Comparison of ENCODE assay signal across 9 cellular contexts in the genomic region with DNA sequence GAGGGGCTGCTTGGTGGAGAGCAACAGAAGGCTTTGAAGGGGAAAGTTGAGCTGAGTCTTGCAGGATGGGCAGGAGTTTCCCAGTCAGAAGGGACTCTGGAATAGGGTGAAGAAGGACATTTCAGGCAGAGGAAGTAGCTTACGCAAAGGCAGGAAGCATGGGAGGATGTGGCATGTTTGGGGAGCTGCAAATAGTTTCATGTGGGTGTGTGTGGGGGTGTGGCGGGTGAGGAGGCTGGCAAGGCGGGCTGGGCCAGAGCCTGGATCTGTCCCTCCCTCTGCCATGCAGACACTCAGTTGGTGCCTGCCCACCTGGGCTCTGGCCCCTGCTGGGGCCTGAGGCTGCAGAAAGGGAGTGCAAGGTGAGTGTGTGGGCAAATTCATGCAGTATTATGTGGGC. TPM values are rescaled to one million over a fixed set of nuclear protein-coding genes. Genes with fewer than 3 reads are reported as not detected.
DNase-seq lines count a peak whose midpoint lies in the region; ATAC-seq and TF ChIP-seq lines count a peak whose summit lies in the region.
"Had no signal": no experiment of that assay in that cellular context is flagged by ENCODE, and none has a peak within 500 bp of the region (broad histone marks: within the 10 kb centered on the region; RNA-seq: fewer than 3 reads in every experiment).

No MANE protein-coding gene starts in this region.

- no peaks in the 10 kb centered on the region for H3K36me3 ChIP-seq in hepatocyte (replicated peaks; ENCODE audit: insufficient read depth, low read depth)

- TF ChIP-seq EP300 in Ishikawa (IDR thresholded peaks at IDR 0.05; ENCODE audit: borderline replicate concordance) = no peak

- H3K4me3 Mint-ChIP-seq in activated CD4-positive, alpha-beta memory T cell treated with anti-CD3 and anti-CD28 coated beads, Interleukin-2, amount 10 ng/mL, durations not matched to agents 7 days and 5 days = peak overlapping the region; percentile 66
- H3K4me3 Mint-ChIP-seq in stimulated activated effector memory CD8-positive, alpha-beta T cell treated with anti-CD3 and anti-CD28 coated beads, Interleukin-12 subunit alpha, Interleukin-12 subunit beta, amount 100 ng/mL, for 72 hours = peak overlapping the region; percentile 63
- no peak overlapping the region for H3K4me3 Mint-ChIP-seq in WTC11

- H4K20me1 ChIP-seq in hepatocyte (ENCODE audit: insufficient read depth, poor library complexity, severe bottlenecking) = no peaks in the 10 kb centered on the region

- POLR2A ChIA-PET in activated CD4-positive, alpha-beta memory T cell treated with anti-CD3 and anti-CD28 coated beads, Interleukin-2, amount 10 ng/mL, durations not matched to agents 7 days and 5 days (lab: Charles Lee) = interaction anchor here (1.0 to 4.5 kb wide), 8 partner anchors 11 to 296 kb away, joined by 3 to 140 read pairs (median 7); a partner anchor contains a TSS
- POLR2A ChIA-PET in WTC11 (lab: Charles Lee) = interaction anchor here (1.0 to 2.3 kb wide), 4 partner anchors 9 to 182 kb away, joined by 3 to 11 read pairs (median 5); a partner anchor contains a TSS

- no peak for TF ChIP-seq CTCF in WTC11 (IDR thresholded peaks at IDR 0.05)
- TF ChIP-seq CTCF in hepatocyte (IDR thresholded peaks at IDR 0.05; ENCODE audit: poor library complexity) = no peak

- WGBS in hepatocyte (ENCODE audit: low lambda C conversion rate, missing lambda C conversion rate) = 94% methylated on average over 3 of the region's 3 CpGs

- no peak overlapping the region for H3K4me2 ChIP-seq in hepatocyte

- H3K4me3 ChIP-seq in hepatocyte = no peak overlapping the region

- no peak overlapping the region for H2AFZ ChIP-seq in hepatocyte

- CTCF ChIA-PET in activated CD4-positive, alpha-beta memory T cell treated with anti-CD3 and anti-CD28 coated beads, Interleukin-2, amount 10 ng/mL, durations not matched to agents 7 days and 5 days (lab: Charles Lee) = interaction anchor here (1.0 to 10.3 kb wide), 20 partner anchors 9 to 296 kb away, joined by 3 to 256 read pairs (median 8); a partner anchor contains a TSS
- CTCF ChIA-PET in WTC11 (lab: Charles Lee) = interaction anchor here (0.6 to 2.7 kb wide), 21 partner anchors 9 to 539 kb away, joined by 3 to 110 read pairs (median 9); a partner anchor contains a TSS

- H3K9me3 ChIP-seq in hepatocyte (ENCODE audit: low read depth) = no peaks in the 10 kb centered on the region

- DNase-seq in AG08395 (ENCODE audit: low spot score) = peak; percentile 22
- DNase-seq in activated CD4-positive, alpha-beta memory T cell treated with anti-CD3 and anti-CD28 coated beads, Interleukin-2, amount 10 ng/mL, durations not matched to agents 7 days and 5 days = peak; percentile 79
- peak in 34 of 42 donors; percentile 28 to 81 (median 50) for DNase-seq in head of caudate nucleus
- no peak for DNase-seq in stimulated activated effector memory CD8-positive, alpha-beta T cell treated with anti-CD3 and anti-CD28 coated beads, Interleukin-12 subunit alpha, Interleukin-12 subunit beta, amount 100 ng/mL, for 72 hours (ENCODE audit: low spot score in 2 of 2)
- DNase-seq in WTC11 (ENCODE audit: low spot score) = no peak
- no peak for DNase-seq in hepatocyte (ENCODE audit: low spot score)

- peak overlapping the region; percentile 84 for H3K27ac Mint-ChIP-seq in activated CD4-positive, alpha-beta memory T cell treated with anti-CD3 and anti-CD28 coated beads, Interleukin-2, amount 10 ng/mL, durations not matched to agents 7 days and 5 days
- H3K27ac Mint-ChIP-seq in stimulated activated effector memory CD8-positive, alpha-beta T cell treated with anti-CD3 and anti-CD28 coated beads, Interleukin-12 subunit alpha, Interleukin-12 subunit beta, amount 100 ng/mL, for 72 hours = peak overlapping the region; percentile 93
- H3K27ac Mint-ChIP-seq in WTC11 = no peak overlapping the region; the same call in 1 of the 2 replicates

- intact Hi-C loops in head of caudate nucleus (cut with DNase I) = no loop called here

- H3K27me3 ChIP-seq in hepatocyte = no peaks in the 10 kb centered on the region

- H3K27ac ChIP-seq in hepatocyte = no peak overlapping the region

- peaks cover 4% of the 10 kb centered on the region for H3K4me1 ChIP-seq in hepatocyte (ENCODE audit: insufficient read depth)

- H3K4me1 Mint-ChIP-seq in activated CD4-positive, alpha-beta memory T cell treated with anti-CD3 and anti-CD28 coated beads, Interleukin-2, amount 10 ng/mL, durations not matched to agents 7 days and 5 days = peaks cover 99% of the 10 kb centered on the region
- H3K4me1 Mint-ChIP-seq in stimulated activated effector memory CD8-positive, alpha-beta T cell treated with anti-CD3 and anti-CD28 coated beads, Interleukin-12 subunit alpha, Interleukin-12 subunit beta, amount 100 ng/mL, for 72 hours = peaks cover 90% of the 10 kb centered on the region
- peaks cover 18% of the 10 kb centered on the region for H3K4me1 Mint-ChIP-seq in WTC11

- peaks cover 67% of the 10 kb centered on the region for H3K36me3 Mint-ChIP-seq in activated CD4-positive, alpha-beta memory T cell treated with anti-CD3 and anti-CD28 coated beads, Interleukin-2, amount 10 ng/mL, durations not matched to agents 7 days and 5 days (ENCODE audit: low read depth)
- peaks cover 32% of the 10 kb centered on the region for H3K36me3 Mint-ChIP-seq in stimulated activated effector memory CD8-positive, alpha-beta T cell treated with anti-CD3 and anti-CD28 coated beads, Interleukin-12 subunit alpha, Interleukin-12 subunit beta, amount 100 ng/mL, for 72 hours
- no peaks in the 10 kb centered on the region for H3K36me3 Mint-ChIP-seq in WTC11

- no peaks in the 10 kb centered on the region for H3K9me3 Mint-ChIP-seq in activated CD4-positive, alpha-beta memory T cell treated with anti-CD3 and anti-CD28 coated beads, Interleukin-2, amount 10 ng/mL, durations not matched to agents 7 days and 5 days
- H3K9me3 Mint-ChIP-seq in stimulated activated effector memory CD8-positive, alpha-beta T cell treated with anti-CD3 and anti-CD28 coated beads, Interleukin-12 subunit alpha, Interleukin-12 subunit beta, amount 100 ng/mL, for 72 hours = no peaks in the 10 kb centered on the region
- no peaks in the 10 kb centered on the region for H3K9me3 Mint-ChIP-seq in WTC11

- no peaks in the 10 kb centered on the region for H3K9me2 ChIP-seq in hepatocyte (replicated peaks; ENCODE audit: insufficient read depth)

- TF ChIP-seq RAD21 in Ishikawa (IDR thresholded peaks at IDR 0.05; ENCODE audit: low read depth) = no peak

- ATAC-seq in stimulated activated effector memory CD8-positive, alpha-beta T cell treated with anti-CD3 and anti-CD28 coated beads, Interleukin-12 subunit alpha, Interleukin-12 subunit beta, amount 100 ng/mL, for 72 hours = peak; percentile 47
- no peak for ATAC-seq in GM19023 (IDR thresholded peaks at IDR 0.05; ENCODE audit: unreplicated experiment)
- no peak for ATAC-seq in WTC11

- no peaks in the 10 kb centered on the region for H3K27me3 Mint-ChIP-seq in activated CD4-positive, alpha-beta memory T cell treated with anti-CD3 and anti-CD28 coated beads, Interleukin-2, amount 10 ng/mL, durations not matched to agents 7 days and 5 days
- no peaks in the 10 kb centered on the region for H3K27me3 Mint-ChIP-seq in WTC11 (ENCODE audit: low read depth)

- H3K79me2 ChIP-seq in hepatocyte = peaks cover 2% of the 10 kb centered on the region

TF ChIP-seq in Ishikawa, 13 proteins besides CTCF, POLR2A, EP300 and RAD21:
- TF ChIP-seq TEAD4 (IDR thresholded peaks at IDR 0.05) (peak; percentile 28; the same call in 1 of the 2 replicates), EGR1 (IDR thresholded peaks at IDR 0.05) (0 out of 2 replicates have a peak, but pooled peaks have one; percentile 17), NFIC (IDR thresholded peaks at IDR 0.05) (no peak)
- TF ChIP-seq, protein P1, sequence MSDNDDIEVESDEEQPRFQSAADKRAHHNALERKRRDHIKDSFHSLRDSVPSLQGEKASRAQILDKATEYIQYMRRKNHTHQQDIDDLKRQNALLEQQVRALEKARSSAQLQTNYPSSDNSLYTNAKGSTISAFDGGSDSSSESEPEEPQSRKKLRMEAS (IDR thresholded peaks at IDR 0.05) = no peak
TF ChIP-seq in Ishikawa: peak in this region for 2.

TF ChIP-seq in WTC11, 78 proteins besides CTCF, POLR2A, EP300 and RAD21 (continues in another document):
- TF ChIP-seq JUN (CRISPR knock-in tag; IDR thresholded peaks at IDR 0.05) (no peak), ZNF232 (CRISPR knock-in tag; IDR thresholded peaks at IDR 0.05) (no peak), TCF7 (CRISPR knock-in tag; IDR thresholded peaks at IDR 0.05; ENCODE audit: low read depth) (no peak), GTF2I (CRISPR knock-in tag; conservative IDR thresholded peaks at IDR 0.05) (no peak)
- TF ChIP-seq, protein P2, sequence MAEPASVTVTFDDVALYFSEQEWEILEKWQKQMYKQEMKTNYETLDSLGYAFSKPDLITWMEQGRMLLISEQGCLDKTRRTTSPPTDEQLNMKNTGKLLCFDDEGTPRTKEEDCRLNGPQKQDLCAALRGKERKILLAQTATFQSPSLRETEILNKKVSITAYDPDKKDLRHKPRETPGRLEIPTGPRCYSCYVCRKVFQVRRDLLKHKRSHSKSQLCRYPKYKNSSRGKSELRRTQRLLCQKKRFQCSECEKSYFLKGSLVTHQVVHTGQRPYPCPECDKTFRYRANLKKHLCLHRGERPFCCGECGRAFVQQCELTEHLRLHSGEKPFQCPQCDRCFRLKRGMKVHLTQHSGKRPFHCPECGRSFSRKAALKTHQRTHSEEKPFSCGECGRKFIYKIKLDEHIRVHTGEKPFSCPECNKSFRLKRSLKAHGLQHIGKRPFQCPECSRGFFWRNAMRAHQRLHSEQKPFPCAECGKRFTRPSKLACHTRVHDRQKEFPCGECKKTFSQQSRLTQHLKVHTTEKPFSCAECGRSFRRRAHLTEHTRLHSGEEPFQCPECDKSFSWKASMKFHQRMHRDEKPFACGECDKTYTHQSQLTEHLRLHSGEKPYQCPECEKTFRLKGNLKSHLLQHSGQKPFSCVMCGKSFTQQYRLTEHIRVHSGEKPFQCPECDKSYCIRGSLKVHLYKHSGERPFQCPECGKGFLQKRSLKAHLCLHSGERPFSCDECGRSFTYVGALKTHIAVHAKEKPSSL (CRISPR knock-in tag; conservative IDR thresholded peaks at IDR 0.05) = no peak

RNA-seq across cellular contexts. Expression of a gene that starts 10.4 kb away (rescaled TPM):
- 100 to 1,000 TPM; 103 to 108 TPM for total RNA-seq in activated CD4-positive, alpha-beta memory T cell treated with anti-CD3 and anti-CD28 coated beads, Interleukin-2, amount 10 ng/mL, durations not matched to agents 7 days and 5 days
- total RNA-seq in WTC11 (2021) = 11.8 to 17.5 TPM (median 17.5 TPM) in 3 replicates
- total RNA-seq in hepatocyte = 57.4 and 59.6 TPM in 2 replicates
- polyA plus RNA-seq in hepatocyte = 98.7 and 103 TPM in 2 replicates

RNA-seq across cellular contexts. Expression of a gene that starts 25.4 kb away (rescaled TPM):
- total RNA-seq in activated CD4-positive, alpha-beta memory T cell treated with anti-CD3 and anti-CD28 coated beads, Interleukin-2, amount 10 ng/mL, durations not matched to agents 7 days and 5 days = 1 to 10 TPM; 1.7 to 2.4 TPM
- total RNA-seq in WTC11 (2021) = 2.8 to 4.1 TPM (median 3.7 TPM) in 3 replicates
- 0.27 TPM in 1 of 2 replicates, not detected in the other for total RNA-seq in hepatocyte
- 0.10 TPM in 1 of 2 replicates, not detected in the other for polyA plus RNA-seq in hepatocyte
- total RNA-seq: pulmonary artery endothelial cell had no signal

Comparison
In these comparisons a context has a peak if more than half of its experiments do, and no peak if none do; other contexts are left out.
1. DNase-seq: peak in AG08395 (single experiment), activated CD4-positive, alpha-beta memory T cell treated with anti-CD3 and anti-CD28 coated beads, Interleukin-2, amount 10 ng/mL, durations not matched to agents 7 days and 5 days (single experiment) and head of caudate nucleus (34 of 42); none in stimulated activated effector memory CD8-positive, alpha-beta T cell treated with anti-CD3 and anti-CD28 coated beads, Interleukin-12 subunit alpha, Interleukin-12 subunit beta, amount 100 ng/mL, for 72 hours (0 of 2), WTC11 (single experiment) and hepatocyte (single experiment).